In genomic region chr2:44851518-44851917, GRCh38 we compare ENCODE assay signal across 1 cellular context.
TF ChIP-seq lines count a peak whose summit lies in the region.

No MANE protein-coding gene starts in this region.

TF ChIP-seq in HEK293, 187 proteins besides CTCF, POLR2A, EP300 and RAD21 (continued from another document):
- TF ChIP-seq ZBTB11 (tag by site-specific recombination; conservative IDR thresholded peaks at IDR 0.05; ENCODE audit: low read depth) (no peak), ZNF121 (tag by site-specific recombination; IDR thresholded peaks at IDR 0.05) (0 out of 2 replicates have a peak, but pooled peaks have one; percentile 45), ZNF529 (tag by site-specific recombination; IDR thresholded peaks at IDR 0.05; ENCODE audit: insufficient replicate concordance) (no peak)
